In the genomic region with DNA sequence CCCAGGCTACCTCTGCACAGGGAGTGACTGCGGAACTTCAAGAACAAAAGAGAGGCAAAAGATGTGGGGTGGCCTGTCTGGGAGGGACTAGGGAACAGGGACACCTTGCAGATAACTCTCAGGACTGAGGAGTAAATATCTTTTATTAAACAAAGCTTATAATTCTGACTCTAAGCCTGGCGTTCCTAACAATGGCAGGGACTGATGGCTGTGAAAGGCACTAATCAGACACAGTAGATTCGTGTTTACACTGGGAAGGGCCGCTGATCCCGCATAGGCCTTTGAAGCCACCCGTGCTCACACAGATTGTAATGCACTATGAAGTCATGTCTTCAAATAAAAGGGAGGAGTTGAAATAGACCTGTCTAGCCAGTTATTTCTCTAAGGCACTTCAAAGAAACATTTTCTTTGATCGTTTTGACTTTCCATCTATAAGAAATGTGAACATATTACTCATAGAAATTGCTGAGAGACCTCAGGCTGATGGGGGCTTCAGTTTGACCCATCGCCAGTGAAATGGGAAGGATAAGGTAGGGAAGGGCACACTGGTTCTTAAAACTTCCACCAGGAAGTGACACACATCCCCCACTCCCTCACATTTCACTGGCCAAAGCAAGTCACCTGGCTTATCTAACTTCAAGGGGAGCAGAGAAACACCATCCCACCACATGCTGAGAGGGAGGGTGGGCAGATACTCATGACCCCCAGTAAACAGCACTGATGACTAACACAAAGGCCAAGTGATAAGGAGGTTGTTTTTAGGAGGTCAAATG, we compare ENCODE assay signal across 1 cellular context.
TF ChIP-seq lines count a peak whose summit lies in the region.

No MANE protein-coding gene starts in this region.

TF ChIP-seq in K562, 482 proteins besides CTCF, POLR2A, EP300 and RAD21 (continued from another document and continues in another):
- TF ChIP-seq, protein P1, sequence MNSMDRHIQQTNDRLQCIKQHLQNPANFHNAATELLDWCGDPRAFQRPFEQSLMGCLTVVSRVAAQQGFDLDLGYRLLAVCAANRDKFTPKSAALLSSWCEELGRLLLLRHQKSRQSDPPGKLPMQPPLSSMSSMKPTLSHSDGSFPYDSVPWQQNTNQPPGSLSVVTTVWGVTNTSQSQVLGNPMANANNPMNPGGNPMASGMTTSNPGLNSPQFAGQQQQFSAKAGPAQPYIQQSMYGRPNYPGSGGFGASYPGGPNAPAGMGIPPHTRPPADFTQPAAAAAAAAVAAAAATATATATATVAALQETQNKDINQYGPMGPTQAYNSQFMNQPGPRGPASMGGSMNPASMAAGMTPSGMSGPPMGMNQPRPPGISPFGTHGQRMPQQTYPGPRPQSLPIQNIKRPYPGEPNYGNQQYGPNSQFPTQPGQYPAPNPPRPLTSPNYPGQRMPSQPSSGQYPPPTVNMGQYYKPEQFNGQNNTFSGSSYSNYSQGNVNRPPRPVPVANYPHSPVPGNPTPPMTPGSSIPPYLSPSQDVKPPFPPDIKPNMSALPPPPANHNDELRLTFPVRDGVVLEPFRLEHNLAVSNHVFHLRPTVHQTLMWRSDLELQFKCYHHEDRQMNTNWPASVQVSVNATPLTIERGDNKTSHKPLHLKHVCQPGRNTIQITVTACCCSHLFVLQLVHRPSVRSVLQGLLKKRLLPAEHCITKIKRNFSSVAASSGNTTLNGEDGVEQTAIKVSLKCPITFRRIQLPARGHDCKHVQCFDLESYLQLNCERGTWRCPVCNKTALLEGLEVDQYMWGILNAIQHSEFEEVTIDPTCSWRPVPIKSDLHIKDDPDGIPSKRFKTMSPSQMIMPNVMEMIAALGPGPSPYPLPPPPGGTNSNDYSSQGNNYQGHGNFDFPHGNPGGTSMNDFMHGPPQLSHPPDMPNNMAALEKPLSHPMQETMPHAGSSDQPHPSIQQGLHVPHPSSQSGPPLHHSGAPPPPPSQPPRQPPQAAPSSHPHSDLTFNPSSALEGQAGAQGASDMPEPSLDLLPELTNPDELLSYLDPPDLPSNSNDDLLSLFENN (IDR thresholded peaks at IDR 0.05; ENCODE audit: low read depth in 2 of 2, low read length in 2 of 2): no peak
- TF ChIP-seq, protein P2, sequence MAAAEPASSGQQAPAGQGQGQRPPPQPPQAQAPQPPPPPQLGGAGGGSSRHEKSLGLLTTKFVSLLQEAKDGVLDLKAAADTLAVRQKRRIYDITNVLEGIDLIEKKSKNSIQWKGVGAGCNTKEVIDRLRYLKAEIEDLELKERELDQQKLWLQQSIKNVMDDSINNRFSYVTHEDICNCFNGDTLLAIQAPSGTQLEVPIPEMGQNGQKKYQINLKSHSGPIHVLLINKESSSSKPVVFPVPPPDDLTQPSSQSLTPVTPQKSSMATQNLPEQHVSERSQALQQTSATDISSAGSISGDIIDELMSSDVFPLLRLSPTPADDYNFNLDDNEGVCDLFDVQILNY (CRISPR knock-in tag; IDR thresholded peaks at IDR 0.05): no peak
- TF ChIP-seq ZNF224 (CRISPR knock-in tag; IDR thresholded peaks at IDR 0.05): no peak
- TF ChIP-seq HCFC1 (IDR thresholded peaks at IDR 0.05; ENCODE audit: low read depth, low read length): no peak
- no peak for TF ChIP-seq CBX5 (IDR thresholded peaks at IDR 0.05; ENCODE audit: borderline replicate concordance, low read depth)
- TF ChIP-seq, protein P3, sequence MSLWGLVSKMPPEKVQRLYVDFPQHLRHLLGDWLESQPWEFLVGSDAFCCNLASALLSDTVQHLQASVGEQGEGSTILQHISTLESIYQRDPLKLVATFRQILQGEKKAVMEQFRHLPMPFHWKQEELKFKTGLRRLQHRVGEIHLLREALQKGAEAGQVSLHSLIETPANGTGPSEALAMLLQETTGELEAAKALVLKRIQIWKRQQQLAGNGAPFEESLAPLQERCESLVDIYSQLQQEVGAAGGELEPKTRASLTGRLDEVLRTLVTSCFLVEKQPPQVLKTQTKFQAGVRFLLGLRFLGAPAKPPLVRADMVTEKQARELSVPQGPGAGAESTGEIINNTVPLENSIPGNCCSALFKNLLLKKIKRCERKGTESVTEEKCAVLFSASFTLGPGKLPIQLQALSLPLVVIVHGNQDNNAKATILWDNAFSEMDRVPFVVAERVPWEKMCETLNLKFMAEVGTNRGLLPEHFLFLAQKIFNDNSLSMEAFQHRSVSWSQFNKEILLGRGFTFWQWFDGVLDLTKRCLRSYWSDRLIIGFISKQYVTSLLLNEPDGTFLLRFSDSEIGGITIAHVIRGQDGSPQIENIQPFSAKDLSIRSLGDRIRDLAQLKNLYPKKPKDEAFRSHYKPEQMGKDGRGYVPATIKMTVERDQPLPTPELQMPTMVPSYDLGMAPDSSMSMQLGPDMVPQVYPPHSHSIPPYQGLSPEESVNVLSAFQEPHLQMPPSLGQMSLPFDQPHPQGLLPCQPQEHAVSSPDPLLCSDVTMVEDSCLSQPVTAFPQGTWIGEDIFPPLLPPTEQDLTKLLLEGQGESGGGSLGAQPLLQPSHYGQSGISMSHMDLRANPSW (CRISPR knock-in tag; IDR thresholded peaks at IDR 0.05): no peak
- TF ChIP-seq SMAD2 (IDR thresholded peaks at IDR 0.05; ENCODE audit: low read depth, low read length): no peak
- TF ChIP-seq BRD9 (IDR thresholded peaks at IDR 0.05; ENCODE audit: low read depth, partially characterized antibody): peak; percentile 25
- TF ChIP-seq ZFX (CRISPR knock-in tag; IDR thresholded peaks at IDR 0.05): peak; percentile 80
- peak in 1 of 2 experiments; percentile 43; a peak in 1 of 4 replicates for TF ChIP-seq ETV6 (IDR thresholded peaks at IDR 0.05; ENCODE audit: borderline replicate concordance in 1 of 2, low read depth in 2 of 2, low read length in 1 of 2)
- TF ChIP-seq ETV6 (CRISPR knock-in tag; IDR thresholded peaks at IDR 0.05; ENCODE audit: borderline replicate concordance): no peak
- TF ChIP-seq ZFP36 (IDR thresholded peaks at IDR 0.05; ENCODE audit: low read depth, low read length, partially characterized antibody): no peak
- TF ChIP-seq, protein P4, sequence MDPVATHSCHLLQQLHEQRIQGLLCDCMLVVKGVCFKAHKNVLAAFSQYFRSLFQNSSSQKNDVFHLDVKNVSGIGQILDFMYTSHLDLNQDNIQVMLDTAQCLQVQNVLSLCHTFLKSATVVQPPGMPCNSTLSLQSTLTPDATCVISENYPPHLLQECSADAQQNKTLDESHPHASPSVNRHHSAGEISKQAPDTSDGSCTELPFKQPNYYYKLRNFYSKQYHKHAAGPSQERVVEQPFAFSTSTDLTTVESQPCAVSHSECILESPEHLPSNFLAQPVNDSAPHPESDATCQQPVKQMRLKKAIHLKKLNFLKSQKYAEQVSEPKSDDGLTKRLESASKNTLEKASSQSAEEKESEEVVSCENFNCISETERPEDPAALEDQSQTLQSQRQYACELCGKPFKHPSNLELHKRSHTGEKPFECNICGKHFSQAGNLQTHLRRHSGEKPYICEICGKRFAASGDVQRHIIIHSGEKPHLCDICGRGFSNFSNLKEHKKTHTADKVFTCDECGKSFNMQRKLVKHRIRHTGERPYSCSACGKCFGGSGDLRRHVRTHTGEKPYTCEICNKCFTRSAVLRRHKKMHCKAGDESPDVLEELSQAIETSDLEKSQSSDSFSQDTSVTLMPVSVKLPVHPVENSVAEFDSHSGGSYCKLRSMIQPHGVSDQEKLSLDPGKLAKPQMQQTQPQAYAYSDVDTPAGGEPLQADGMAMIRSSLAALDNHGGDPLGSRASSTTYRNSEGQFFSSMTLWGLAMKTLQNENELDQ (CRISPR knock-in tag; IDR thresholded peaks at IDR 0.05; ENCODE audit: borderline replicate concordance): no peak
- peak; percentile 40; the same call in 1 of the 2 replicates for TF ChIP-seq KAT7 (CRISPR knock-in tag; IDR thresholded peaks at IDR 0.05; ENCODE audit: borderline replicate concordance)
- TF ChIP-seq PPARD (CRISPR knock-in tag; IDR thresholded peaks at IDR 0.05): no peak
- TF ChIP-seq FOXA3 (CRISPR knock-in tag; conservative IDR thresholded peaks at IDR 0.05 in 1 of 2, IDR thresholded peaks at IDR 0.05 in 1 of 2): peak in 1 of 2 experiments; percentile 49; a peak in 1 of 4 replicates
- no peak for TF ChIP-seq MAFF (IDR thresholded peaks at IDR 0.05; ENCODE audit: low read length)
- TF ChIP-seq CREBBP (IDR thresholded peaks at IDR 0.05; ENCODE audit: low read depth, low read length): no peak
- no peak for TF ChIP-seq KLF6 (CRISPR knock-in tag; IDR thresholded peaks at IDR 0.05; ENCODE audit: borderline replicate concordance)
- TF ChIP-seq ZNF75A (CRISPR knock-in tag; IDR thresholded peaks at IDR 0.05): no peak
- no peak for TF ChIP-seq HNRNPUL1 (IDR thresholded peaks at IDR 0.05; ENCODE audit: low read length)
- TF ChIP-seq, protein P5, sequence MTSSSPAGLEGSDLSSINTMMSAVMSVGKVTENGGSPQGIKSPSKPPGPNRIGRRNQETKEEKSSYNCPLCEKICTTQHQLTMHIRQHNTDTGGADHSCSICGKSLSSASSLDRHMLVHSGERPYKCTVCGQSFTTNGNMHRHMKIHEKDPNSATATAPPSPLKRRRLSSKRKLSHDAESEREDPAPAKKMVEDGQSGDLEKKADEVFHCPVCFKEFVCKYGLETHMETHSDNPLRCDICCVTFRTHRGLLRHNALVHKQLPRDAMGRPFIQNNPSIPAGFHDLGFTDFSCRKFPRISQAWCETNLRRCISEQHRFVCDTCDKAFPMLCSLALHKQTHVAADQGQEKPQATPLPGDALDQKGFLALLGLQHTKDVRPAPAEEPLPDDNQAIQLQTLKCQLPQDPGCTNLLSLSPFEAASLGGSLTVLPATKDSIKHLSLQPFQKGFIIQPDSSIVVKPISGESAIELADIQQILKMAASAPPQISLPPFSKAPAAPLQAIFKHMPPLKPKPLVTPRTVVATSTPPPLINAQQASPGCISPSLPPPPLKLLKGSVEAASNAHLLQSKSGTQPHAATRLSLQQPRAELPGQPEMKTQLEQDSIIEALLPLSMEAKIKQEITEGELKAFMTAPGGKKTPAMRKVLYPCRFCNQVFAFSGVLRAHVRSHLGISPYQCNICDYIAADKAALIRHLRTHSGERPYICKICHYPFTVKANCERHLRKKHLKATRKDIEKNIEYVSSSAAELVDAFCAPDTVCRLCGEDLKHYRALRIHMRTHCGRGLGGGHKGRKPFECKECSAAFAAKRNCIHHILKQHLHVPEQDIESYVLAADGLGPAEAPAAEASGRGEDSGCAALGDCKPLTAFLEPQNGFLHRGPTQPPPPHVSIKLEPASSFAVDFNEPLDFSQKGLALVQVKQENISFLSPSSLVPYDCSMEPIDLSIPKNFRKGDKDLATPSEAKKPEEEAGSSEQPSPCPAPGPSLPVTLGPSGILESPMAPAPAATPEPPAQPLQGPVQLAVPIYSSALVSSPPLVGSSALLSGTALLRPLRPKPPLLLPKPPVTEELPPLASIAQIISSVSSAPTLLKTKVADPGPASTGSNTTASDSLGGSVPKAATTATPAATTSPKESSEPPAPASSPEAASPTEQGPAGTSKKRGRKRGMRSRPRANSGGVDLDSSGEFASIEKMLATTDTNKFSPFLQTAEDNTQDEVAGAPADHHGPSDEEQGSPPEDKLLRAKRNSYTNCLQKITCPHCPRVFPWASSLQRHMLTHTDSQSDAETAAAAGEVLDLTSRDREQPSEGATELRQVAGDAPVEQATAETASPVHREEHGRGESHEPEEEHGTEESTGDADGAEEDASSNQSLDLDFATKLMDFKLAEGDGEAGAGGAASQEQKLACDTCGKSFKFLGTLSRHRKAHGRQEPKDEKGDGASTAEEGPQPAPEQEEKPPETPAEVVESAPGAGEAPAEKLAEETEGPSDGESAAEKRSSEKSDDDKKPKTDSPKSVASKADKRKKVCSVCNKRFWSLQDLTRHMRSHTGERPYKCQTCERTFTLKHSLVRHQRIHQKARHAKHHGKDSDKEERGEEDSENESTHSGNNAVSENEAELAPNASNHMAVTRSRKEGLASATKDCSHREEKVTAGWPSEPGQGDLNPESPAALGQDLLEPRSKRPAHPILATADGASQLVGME (CRISPR knock-in tag; IDR thresholded peaks at IDR 0.05): no peak
- TF ChIP-seq ARNT (IDR thresholded peaks at IDR 0.05): peak in 1 of 2 experiments; percentile 31; a peak in 2 of 4 replicates
- no peak for TF ChIP-seq MCM5 (IDR thresholded peaks at IDR 0.05; ENCODE audit: low read depth)
- TF ChIP-seq TAF15 (IDR thresholded peaks at IDR 0.05; ENCODE audit: low read depth, low read length): no peak
- no peak for TF ChIP-seq STAT5A (IDR thresholded peaks at IDR 0.05; ENCODE audit: borderline replicate concordance, low read length)
- TF ChIP-seq NFXL1 (CRISPR knock-in tag; IDR thresholded peaks at IDR 0.05): no peak
- TF ChIP-seq, protein P6, sequence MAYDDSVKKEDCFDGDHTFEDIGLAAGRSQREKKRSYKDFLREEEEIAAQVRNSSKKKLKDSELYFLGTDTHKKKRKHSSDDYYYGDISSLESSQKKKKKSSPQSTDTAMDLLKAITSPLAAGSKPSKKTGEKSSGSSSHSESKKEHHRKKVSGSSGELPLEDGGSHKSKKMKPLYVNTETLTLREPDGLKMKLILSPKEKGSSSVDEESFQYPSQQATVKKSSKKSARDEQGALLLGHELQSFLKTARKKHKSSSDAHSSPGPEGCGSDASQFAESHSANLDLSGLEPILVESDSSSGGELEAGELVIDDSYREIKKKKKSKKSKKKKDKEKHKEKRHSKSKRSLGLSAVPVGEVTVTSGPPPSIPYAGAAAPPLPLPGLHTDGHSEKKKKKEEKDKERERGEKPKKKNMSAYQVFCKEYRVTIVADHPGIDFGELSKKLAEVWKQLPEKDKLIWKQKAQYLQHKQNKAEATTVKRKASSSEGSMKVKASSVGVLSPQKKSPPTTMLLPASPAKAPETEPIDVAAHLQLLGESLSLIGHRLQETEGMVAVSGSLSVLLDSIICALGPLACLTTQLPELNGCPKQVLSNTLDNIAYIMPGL (CRISPR knock-in tag; IDR thresholded peaks at IDR 0.05): no peak
- TF ChIP-seq ZSCAN32 (CRISPR knock-in tag; IDR thresholded peaks at IDR 0.05): no peak
- TF ChIP-seq, protein P7, sequence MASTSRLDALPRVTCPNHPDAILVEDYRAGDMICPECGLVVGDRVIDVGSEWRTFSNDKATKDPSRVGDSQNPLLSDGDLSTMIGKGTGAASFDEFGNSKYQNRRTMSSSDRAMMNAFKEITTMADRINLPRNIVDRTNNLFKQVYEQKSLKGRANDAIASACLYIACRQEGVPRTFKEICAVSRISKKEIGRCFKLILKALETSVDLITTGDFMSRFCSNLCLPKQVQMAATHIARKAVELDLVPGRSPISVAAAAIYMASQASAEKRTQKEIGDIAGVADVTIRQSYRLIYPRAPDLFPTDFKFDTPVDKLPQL (IDR thresholded peaks at IDR 0.05; ENCODE audit: extremely low read depth, insufficient read length): no peak
- no peak for TF ChIP-seq NBN (IDR thresholded peaks at IDR 0.05; ENCODE audit: low read depth)
- TF ChIP-seq, protein P8, sequence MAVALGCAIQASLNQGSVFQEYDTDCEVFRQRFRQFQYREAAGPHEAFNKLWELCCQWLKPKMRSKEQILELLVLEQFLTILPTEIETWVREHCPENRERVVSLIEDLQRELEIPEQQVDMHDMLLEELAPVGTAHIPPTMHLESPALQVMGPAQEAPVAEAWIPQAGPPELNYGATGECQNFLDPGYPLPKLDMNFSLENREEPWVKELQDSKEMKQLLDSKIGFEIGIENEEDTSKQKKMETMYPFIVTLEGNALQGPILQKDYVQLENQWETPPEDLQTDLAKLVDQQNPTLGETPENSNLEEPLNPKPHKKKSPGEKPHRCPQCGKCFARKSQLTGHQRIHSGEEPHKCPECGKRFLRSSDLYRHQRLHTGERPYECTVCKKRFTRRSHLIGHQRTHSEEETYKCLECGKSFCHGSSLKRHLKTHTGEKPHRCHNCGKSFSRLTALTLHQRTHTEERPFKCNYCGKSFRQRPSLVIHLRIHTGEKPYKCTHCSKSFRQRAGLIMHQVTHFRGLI (CRISPR knock-in tag; IDR thresholded peaks at IDR 0.05): no peak
- no peak for TF ChIP-seq ZNF184 (CRISPR knock-in tag; IDR thresholded peaks at IDR 0.05)
- TF ChIP-seq ADNP (tag; IDR thresholded peaks at IDR 0.05): no peak
- no peak for TF ChIP-seq RBM25 (IDR thresholded peaks at IDR 0.05; ENCODE audit: low read depth, low read length, severe bottlenecking)
